Comparison of ENCODE assay signal across 22 cellular contexts in genomic region chr2:43044093-43044614, GRCh38.
DNase-seq lines count a peak whose midpoint lies in the region; ATAC-seq and TF ChIP-seq lines count a peak whose summit lies in the region.
"Had no signal": no experiment of that assay in that cellular context is flagged by ENCODE, and none has a peak within 500 bp of the region (broad histone marks: within the 10 kb centered on the region; RNA-seq: fewer than 3 reads in every experiment).

No MANE protein-coding gene starts in this region.

- TF ChIP-seq POLR2A in testis (IDR thresholded peaks at IDR 0.05), result no peak

- H3K27me3 Mint-ChIP-seq in chondrocyte (ENCODE audit: low read depth) (no peaks in the 10 kb centered on the region), nephron (ENCODE audit: low read depth) (peaks cover 6% of the 10 kb centered on the region)
- H3K27me3 Mint-ChIP-seq: activated CD4-positive, alpha-beta memory T cell treated with anti-CD3 and anti-CD28 coated beads for 36 hours; naive thymus-derived CD8-positive, alpha-beta T cell; stimulated activated naive CD8-positive, alpha-beta T cell treated with anti-CD3 and anti-CD28 coated beads, Interleukin-15, Interleukin-2, amounts not matched to agents 100 ng/mL and 50 ng/mL, for 24 hours had no signal

- peak; percentile 79 for DNase-seq in chondrocyte (ENCODE audit: low spot score)
- no peak for DNase-seq in testis
- no peak for DNase-seq in kidney tubule cell (ENCODE audit: low spot score)
- DNase-seq in activated effector memory CD4-positive, alpha-beta T cell treated with Interleukin-2 at 50 U/mL for 16 hours, result no peak
- DNase-seq: activated CD4-positive, alpha-beta memory T cell treated with anti-CD3 and anti-CD28 coated beads for 36 hours; activated naive CD8-positive, alpha-beta T cell treated with anti-CD3 and anti-CD28 coated beads, Interleukin-2, amount 10 ng/mL, durations not matched to agents 7 days and 5 days; activated T-cell treated with anti-CD3 and anti-CD28 coated beads, Interleukin-2, amount 50 U/mL, for 48 hours; brain microvascular endothelial cell; COR-L47; immature natural killer cell; naive thymus-derived CD8-positive, alpha-beta T cell; NCI-H187 treated with DMSO at 0.1 percent for 48 hours; NCI-H446 treated with DMSO at 0.1 percent for 48 hours; T-helper 1 cell had no signal

- no peak overlapping the region for H3K9ac ChIP-seq in HUES64 (ENCODE audit: low read depth, low read length)

- H3K27me3 ChIP-seq in HUES64 (ENCODE audit: insufficient read depth, low read length) (no peaks in the 10 kb centered on the region), testis (no peaks in the 10 kb centered on the region)
- H3K27me3 ChIP-seq: brain microvascular endothelial cell had no signal

- H3K4me3 Mint-ChIP-seq in chondrocyte (ENCODE audit: unreplicated experiment) (no peak overlapping the region), nephron (no peak overlapping the region)
- H3K4me3 Mint-ChIP-seq: activated CD4-positive, alpha-beta memory T cell treated with anti-CD3 and anti-CD28 coated beads for 36 hours; activated naive CD8-positive, alpha-beta T cell treated with anti-CD3 and anti-CD28 coated beads, Interleukin-2, amount 10 ng/mL, durations not matched to agents 7 days and 5 days; dendritic cell treated with granulocyte-macrophage colony-stimulating factor and Interleukin-4, amounts not matched to agents 40 ng/mL and 50 ng/mL, for 4 days; IgD-negative memory B cell; immature natural killer cell; naive thymus-derived CD8-positive, alpha-beta T cell; stimulated activated naive CD8-positive, alpha-beta T cell treated with anti-CD3 and anti-CD28 coated beads, Interleukin-15, Interleukin-2, amounts not matched to agents 100 ng/mL and 50 ng/mL, for 24 hours had no signal

- H3K4me1 Mint-ChIP-seq in chondrocyte (ENCODE audit: low read depth) (peaks cover 75% of the 10 kb centered on the region), nephron (peaks cover 77% of the 10 kb centered on the region)

- H3K36me3 ChIP-seq in HUES64 (ENCODE audit: insufficient read depth, low read length) (no peaks in the 10 kb centered on the region), testis (ENCODE audit: low read depth, missing control alignments) (no peaks in the 10 kb centered on the region)
- H3K36me3 ChIP-seq: brain microvascular endothelial cell had no signal

- TF ChIP-seq CTCF in chondrocyte (IDR thresholded peaks at IDR 0.05) (no peak), nephron (IDR thresholded peaks at IDR 0.05; ENCODE audit: unreplicated experiment in 3 of 3) (no peak), testis (IDR thresholded peaks at IDR 0.05) (no peak)

- H3K4me1 ChIP-seq in HUES64 (ENCODE audit: insufficient read depth, low read length) (peaks cover 15% of the 10 kb centered on the region), testis (peaks cover 25% of the 10 kb centered on the region)

- intact Hi-C loops in testis (cut with DNase I; ENCODE audit: low total_unique reads), result no loop called here

- 80% methylated on average over 12 of the region's 12 CpGs for WGBS in HUES64
- WGBS in testis, 2 donors, result 82 to 86% methylated on average over 10 to 12 of the region's 12 CpGs

- no peak for ATAC-seq in GM21367 (IDR thresholded peaks at IDR 0.05; ENCODE audit: unreplicated experiment)
- ATAC-seq: esophagus mucosa; HCT116; naive thymus-derived CD8-positive, alpha-beta T cell had no signal

- peak overlapping the region; percentile 13; the same call in 1 of the 2 replicates for H3K27ac ChIP-seq in HUES64 (ENCODE audit: low read depth, low read length)
- H3K27ac ChIP-seq in testis, result peak overlapping the region; percentile 5 to 51
- H3K27ac ChIP-seq: brain microvascular endothelial cell had no signal

- H3K27ac Mint-ChIP-seq in chondrocyte (ENCODE audit: unreplicated experiment) (peak overlapping the region; percentile 68), nephron (peak overlapping the region; percentile 97 to 99 (median 98))
- H3K27ac Mint-ChIP-seq: activated CD4-positive, alpha-beta memory T cell treated with anti-CD3 and anti-CD28 coated beads for 36 hours; activated naive CD8-positive, alpha-beta T cell treated with anti-CD3 and anti-CD28 coated beads, Interleukin-2, amount 10 ng/mL, durations not matched to agents 7 days and 5 days; stimulated activated naive CD8-positive, alpha-beta T cell treated with anti-CD3 and anti-CD28 coated beads, Interleukin-15, Interleukin-2, amounts not matched to agents 100 ng/mL and 50 ng/mL, for 24 hours had no signal

- no peak overlapping the region for H3K4me3 ChIP-seq in HUES64 (ENCODE audit: low read length)
- H3K4me3 ChIP-seq in testis, result no peak overlapping the region

- no peaks in the 10 kb centered on the region for H3K9me3 Mint-ChIP-seq in chondrocyte (ENCODE audit: low read depth)
- no peaks in the 10 kb centered on the region for H3K9me3 Mint-ChIP-seq in nephron
- H3K9me3 Mint-ChIP-seq: activated CD4-positive, alpha-beta memory T cell treated with anti-CD3 and anti-CD28 coated beads for 36 hours; activated naive CD8-positive, alpha-beta T cell treated with anti-CD3 and anti-CD28 coated beads, Interleukin-2, amount 10 ng/mL, durations not matched to agents 7 days and 5 days; dendritic cell treated with granulocyte-macrophage colony-stimulating factor and Interleukin-4, amounts not matched to agents 40 ng/mL and 50 ng/mL, for 4 days; IgD-negative memory B cell; immature natural killer cell; naive thymus-derived CD8-positive, alpha-beta T cell; stimulated activated naive CD8-positive, alpha-beta T cell treated with anti-CD3 and anti-CD28 coated beads, Interleukin-15, Interleukin-2, amounts not matched to agents 100 ng/mL and 50 ng/mL, for 24 hours had no signal

- H3K36me3 Mint-ChIP-seq in chondrocyte (ENCODE audit: low read depth) (no peaks in the 10 kb centered on the region), nephron (ENCODE audit: low read depth) (no peaks in the 10 kb centered on the region)
- H3K36me3 Mint-ChIP-seq: activated CD4-positive, alpha-beta memory T cell treated with anti-CD3 and anti-CD28 coated beads for 36 hours; activated naive CD8-positive, alpha-beta T cell treated with anti-CD3 and anti-CD28 coated beads, Interleukin-2, amount 10 ng/mL, durations not matched to agents 7 days and 5 days; IgD-negative memory B cell; immature natural killer cell; naive thymus-derived CD8-positive, alpha-beta T cell had no signal

- no peaks in the 10 kb centered on the region for H3K9me3 ChIP-seq in HUES64 (ENCODE audit: insufficient read depth, low read depth, low read length)
- H3K9me3 ChIP-seq in testis, result no peaks in the 10 kb centered on the region
